ENCODE assay signal across 30 cellular contexts in the genomic region with DNA sequence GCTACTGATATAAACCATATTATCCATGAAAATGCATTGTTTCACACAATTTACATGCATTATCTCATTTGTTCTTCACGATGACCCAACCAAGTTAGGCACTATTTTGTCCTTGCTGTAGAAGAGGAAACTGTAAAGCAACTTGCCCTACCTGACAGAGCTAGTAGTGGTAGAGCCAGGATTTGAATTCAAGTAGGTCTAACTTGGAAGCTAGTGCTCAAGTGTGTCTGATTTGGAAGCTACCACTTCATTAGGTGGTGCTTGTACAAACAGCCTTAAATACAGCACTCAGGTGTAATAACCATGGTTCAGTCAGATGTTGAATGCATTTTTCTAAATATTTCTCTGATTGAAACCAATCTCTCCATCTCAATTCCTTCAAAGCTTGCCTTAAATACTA.
DNase-seq lines count a peak whose midpoint lies in the region; ATAC-seq, FAIRE-seq and TF ChIP-seq lines count a peak whose summit lies in the region.
"Had no signal": no experiment of that assay in that cellular context is flagged by ENCODE, and none has a peak within 500 bp of the region (broad histone marks: within the 10 kb centered on the region; RNA-seq: fewer than 3 reads in every experiment).

No MANE protein-coding gene starts in this region.

- H3K4me2 ChIP-seq in PC-9: peak overlapping the region; percentile 1; the same call in 1 of the 2 replicates
- peak overlapping the region; percentile 58 for H3K4me2 ChIP-seq in endothelial cell of umbilical vein (ENCODE audit: insufficient read depth, low read length)
- H3K4me2 ChIP-seq: SK-N-SH had no signal

- H3K27ac Mint-ChIP-seq in memory B cell: peak overlapping the region; percentile 74
- H3K27ac Mint-ChIP-seq in activated naive CD8-positive, alpha-beta T cell treated with anti-CD3 and anti-CD28 coated beads, Interleukin-2, amount 50 U/mL, for 24 hours: no peak overlapping the region
- H3K27ac Mint-ChIP-seq: activated CD4-positive, alpha-beta memory T cell treated with anti-CD3 and anti-CD28 coated beads, Interleukin-2, amount 10 ng/mL, durations not matched to agents 7 days and 5 days; activated naive CD8-positive, alpha-beta T cell; activated T-helper 2 cell treated with anti-CD3 and anti-CD28 coated beads, Interferon-gamma antibody, Interleukin-2, Interleukin-4, amounts not matched to agents 10 μg/mL and 5 μg/mL and 100 μg/mL, durations not matched to agents 14 hours and 24 hours and 36 hours; CD14-positive monocyte; T-helper 17 cell had no signal

- H3K9me3 Mint-ChIP-seq in memory B cell: no peaks in the 10 kb centered on the region
- no peaks in the 10 kb centered on the region for H3K9me3 Mint-ChIP-seq in activated naive CD8-positive, alpha-beta T cell treated with anti-CD3 and anti-CD28 coated beads, Interleukin-2, amount 50 U/mL, for 24 hours

- H2AFZ ChIP-seq in PC-9 (no peak overlapping the region), endothelial cell of umbilical vein (ENCODE audit: low read depth, low read length) (no peak overlapping the region)
- H2AFZ ChIP-seq: GM23248 had no signal

- H3K36me3 Mint-ChIP-seq in memory B cell: peaks cover 22% of the 10 kb centered on the region
- H3K36me3 Mint-ChIP-seq in activated naive CD8-positive, alpha-beta T cell treated with anti-CD3 and anti-CD28 coated beads, Interleukin-2, amount 50 U/mL, for 24 hours (ENCODE audit: low read depth): peaks cover 3% of the 10 kb centered on the region
- H3K36me3 Mint-ChIP-seq: activated naive CD8-positive, alpha-beta T cell; CD14-positive monocyte had no signal

- dilution Hi-C loops in endothelial cell of umbilical vein (cut with MboI; ENCODE audit: extremely low pct_ligation_motif_present, low sequenced_read_pairs): no loop called here

- TF ChIP-seq CTCF in PC-9 (conservative IDR thresholded peaks at IDR 0.05): no peak
- TF ChIP-seq CTCF in endothelial cell of umbilical vein (IDR thresholded peaks at IDR 0.05; ENCODE audit: extremely low read depth in 1 of 2, insufficient read depth in 1 of 2, low read depth in 1 of 2, low read length in 2 of 2): no peak
- TF ChIP-seq CTCF in upper lobe of right lung (IDR thresholded peaks at IDR 0.05): no peak

- POLR2A ChIA-PET in PC-9 (lab: Charles Lee; ENCODE audit: unreplicated experiment) (interaction anchor here (0.6 kb wide), 1 partner anchor 165 kb away, joined by 7 read pairs; no protein-coding TSS in a partner anchor), endothelial cell of umbilical vein (lab: Charles Lee) (interaction anchor here (0.6 to 0.7 kb wide), 2 partner anchors 20 to 442 kb away, joined by 3 read pairs; no protein-coding TSS in a partner anchor)

- CTCF ChIA-PET in PC-9 (lab: Charles Lee) (no interaction called here), endothelial cell of umbilical vein (lab: Charles Lee) (interaction anchor here (0.6 to 2.4 kb wide), 9 partner anchors 8 to 620 kb away, joined by 3 to 9 read pairs (median 3); partner anchors contain the start of gene PAWR)

- DNase-seq in PC-9 (no peak), endothelial cell of umbilical vein (ENCODE audit: low read depth, low spot score) (peak; percentile 48), memory B cell (ENCODE audit: low spot score in 2 of 2) (no peak), upper lobe of right lung (no peak), GDM1 (lab: John Stamatoyannopoulos, UW) (no peak)
- DNase-seq in activated naive CD8-positive, alpha-beta T cell treated with anti-CD3 and anti-CD28 coated beads, Interleukin-2, amount 50 U/mL, for 24 hours: no peak
- DNase-seq: activated CD4-positive, alpha-beta memory T cell treated with anti-CD3 and anti-CD28 coated beads, Interleukin-2, amount 10 ng/mL, durations not matched to agents 7 days and 5 days; activated CD4-positive, alpha-beta T cell treated with anti-CD3 and anti-CD28 coated beads for 1 hour; central memory CD4-positive, alpha-beta T cell; dorsolateral prefrontal cortex; GM23248; Kasumi-1; kidney; MV-4-11; NCI-H1436 treated with DMSO at 0.1 percent for 48 hours; NCI-H2107; NCI-H446 treated with DMSO at 0.1 percent for 48 hours; NCI-H82; nucleus accumbens; SK-N-SH; stimulated activated naive CD8-positive, alpha-beta T cell treated with anti-CD3 and anti-CD28 coated beads, Interleukin-15, Interleukin-2, amounts not matched to agents 100 U/mL and 50 U/mL, for 24 hours; T-helper 17 cell; tibial artery had no signal

- no peaks in the 10 kb centered on the region for H3K27me3 Mint-ChIP-seq in memory B cell
- no peaks in the 10 kb centered on the region for H3K27me3 Mint-ChIP-seq in activated naive CD8-positive, alpha-beta T cell treated with anti-CD3 and anti-CD28 coated beads, Interleukin-2, amount 50 U/mL, for 24 hours
- H3K27me3 Mint-ChIP-seq: activated CD4-positive, alpha-beta memory T cell treated with anti-CD3 and anti-CD28 coated beads, Interleukin-2, amount 10 ng/mL, durations not matched to agents 7 days and 5 days had no signal

- FAIRE-seq in endothelial cell of umbilical vein (lab: Jason Lieb, UNC): no peak
- FAIRE-seq: astrocyte, GM12878, kidney had no signal

- H3K9me3 ChIP-seq in PC-9 (ENCODE audit: insufficient read depth, low read depth) (peaks cover 9% of the 10 kb centered on the region; the same call in 1 of the 2 replicates), endothelial cell of umbilical vein (replicated peaks; ENCODE audit: control insufficient read depth, insufficient read depth, low read length) (peaks cover 3% of the 10 kb centered on the region), upper lobe of right lung (no peaks in the 10 kb centered on the region)

- H3K36me3 ChIP-seq in PC-9 (ENCODE audit: low read depth): peaks cover 52% of the 10 kb centered on the region
- peaks cover 0 to 4% of the 10 kb centered on the region in 2 experiments for H3K36me3 ChIP-seq in endothelial cell of umbilical vein (ENCODE audit: control insufficient read depth in 2 of 2, extremely low read depth in 1 of 2, insufficient read depth in 2 of 2, low read length in 2 of 2)
- no peaks in the 10 kb centered on the region for H3K36me3 ChIP-seq in upper lobe of right lung

- H3K79me2 ChIP-seq in PC-9 (ENCODE audit: low read depth) (peaks cover 16% of the 10 kb centered on the region), endothelial cell of umbilical vein (ENCODE audit: control insufficient read depth, insufficient read depth, low read length) (peaks cover 4% of the 10 kb centered on the region)

- no peak overlapping the region for H3K4me3 ChIP-seq in PC-9
- H3K4me3 ChIP-seq in endothelial cell of umbilical vein (replicated peaks in 1 of 3; ENCODE audit: insufficient read depth in 1 of 3, low read depth in 1 of 3, low read length in 3 of 3): no peak overlapping the region
- no peak overlapping the region for H3K4me3 ChIP-seq in upper lobe of right lung
- H3K4me3 ChIP-seq: dorsolateral prefrontal cortex, GM12878, GM23248, tibial artery had no signal

- peak overlapping the region; percentile 36 for H3K9ac ChIP-seq in endothelial cell of umbilical vein (replicated peaks; ENCODE audit: extremely low read depth, insufficient read depth, low read length)
- H3K9ac ChIP-seq: GM23248, SK-N-SH had no signal

- H3K4me1 ChIP-seq in PC-9 (replicated peaks; ENCODE audit: insufficient read depth) (peaks cover 22% of the 10 kb centered on the region), endothelial cell of umbilical vein (ENCODE audit: control insufficient read depth, extremely low read depth, insufficient read depth, low read length) (peaks cover 28% of the 10 kb centered on the region), upper lobe of right lung (peaks cover 8% of the 10 kb centered on the region)

- H3K4me3 Mint-ChIP-seq in memory B cell: no peak overlapping the region
- no peak overlapping the region for H3K4me3 Mint-ChIP-seq in activated naive CD8-positive, alpha-beta T cell treated with anti-CD3 and anti-CD28 coated beads, Interleukin-2, amount 50 U/mL, for 24 hours
- H3K4me3 Mint-ChIP-seq: activated CD4-positive, alpha-beta memory T cell treated with anti-CD3 and anti-CD28 coated beads, Interleukin-2, amount 10 ng/mL, durations not matched to agents 7 days and 5 days; activated naive CD8-positive, alpha-beta T cell; CD14-positive monocyte; T-helper 17 cell had no signal

- ATAC-seq in memory B cell (ENCODE audit: low read depth) (no peak), upper lobe of right lung (peak; percentile 58), GM18867 (IDR thresholded peaks at IDR 0.05; ENCODE audit: unreplicated experiment) (no peak)
- ATAC-seq in activated naive CD8-positive, alpha-beta T cell treated with anti-CD3 and anti-CD28 coated beads, Interleukin-2, amount 50 U/mL, for 24 hours: no peak
- ATAC-seq: GM12878; stimulated activated naive CD8-positive, alpha-beta T cell treated with anti-CD3 and anti-CD28 coated beads, Interleukin-15, Interleukin-2, amounts not matched to agents 100 U/mL and 50 U/mL, for 24 hours; T-helper 17 cell had no signal

- BruUV-seq in PC-9 (replicated peaks; lab: Mats Ljungman, UMichigan): no TSS peak
- no TSS peak for BruUV-seq in endothelial cell of umbilical vein (replicated peaks; lab: Mats Ljungman, UMichigan)

- peaks cover 3% of the 10 kb centered on the region for H3K4me1 Mint-ChIP-seq in memory B cell
- H3K4me1 Mint-ChIP-seq in activated naive CD8-positive, alpha-beta T cell treated with anti-CD3 and anti-CD28 coated beads, Interleukin-2, amount 50 U/mL, for 24 hours: peaks cover 2% of the 10 kb centered on the region
- H3K4me1 Mint-ChIP-seq: activated CD4-positive, alpha-beta memory T cell treated with anti-CD3 and anti-CD28 coated beads, Interleukin-2, amount 10 ng/mL, durations not matched to agents 7 days and 5 days; CD14-positive monocyte had no signal

- peaks cover 26% of the 10 kb centered on the region for H3F3A ChIP-seq in PC-9 (ENCODE audit: insufficient read depth, low read depth)

- H3K9me2 ChIP-seq in PC-9 (ENCODE audit: insufficient read depth): no peaks in the 10 kb centered on the region
- H3K9me2 ChIP-seq: SK-N-SH had no signal

- no peaks in the 10 kb centered on the region for H3K9me1 ChIP-seq in endothelial cell of umbilical vein (replicated peaks; ENCODE audit: control insufficient read depth, extremely low read depth, insufficient read depth, low read length)

- peak overlapping the region; percentile 65 for H3K27ac ChIP-seq in PC-9
- peak overlapping the region; percentile 65 for H3K27ac ChIP-seq in endothelial cell of umbilical vein (ENCODE audit: insufficient read depth, low read depth, low read length)
- H3K27ac ChIP-seq in upper lobe of right lung: no peak overlapping the region
- H3K27ac ChIP-seq: GM23248, HL-60 had no signal

- H3K27me3 ChIP-seq in PC-9 (ENCODE audit: insufficient read depth, low read depth) (no peaks in the 10 kb centered on the region), endothelial cell of umbilical vein (ENCODE audit: control insufficient read depth in 2 of 2, insufficient read depth in 2 of 2, low read length in 2 of 2) (no peaks in the 10 kb centered on the region), upper lobe of right lung (no peaks in the 10 kb centered on the region)
- H3K27me3 ChIP-seq: tibial artery had no signal

- intact Hi-C loops in PC-9 (cut with micrococcal nuclease; ENCODE audit: unreplicated experiment): no loop called here
- intact Hi-C loops in endothelial cell of umbilical vein (cut with micrococcal nuclease): loop anchor here (5.0 kb wide), 1 partner anchor 55 kb away; no protein-coding TSS in a partner anchor
- intact Hi-C loops in upper lobe of right lung (cut with DNase I): no loop called here

- no peaks in the 10 kb centered on the region for H4K20me1 ChIP-seq in PC-9 (ENCODE audit: insufficient read depth)
- H4K20me1 ChIP-seq in endothelial cell of umbilical vein (replicated peaks; ENCODE audit: control insufficient read depth, extremely low read depth, insufficient read depth, low read length): no peaks in the 10 kb centered on the region

- TF ChIP-seq POLR2A in endothelial cell of umbilical vein (IDR thresholded peaks at IDR 0.05; ENCODE audit: low read depth, low read length): no peak
